17 cellular contexts compared by ENCODE assay signal in genomic region chr2:40400336-40400953, GRCh38. TPM values are rescaled to one million over a fixed set of nuclear protein-coding genes. Genes with fewer than 3 reads are reported as not detected.
DNase-seq lines count a peak whose midpoint lies in the region; ATAC-seq, FAIRE-seq and TF ChIP-seq lines count a peak whose summit lies in the region.
"Had no signal": no experiment of that assay in that cellular context is flagged by ENCODE, and none has a peak within 500 bp of the region (broad histone marks: within the 10 kb centered on the region; RNA-seq: fewer than 3 reads in every experiment).

No MANE protein-coding gene starts in this region.

- H3K27ac ChIP-seq in astrocyte (ENCODE audit: low read depth, low read length) = peak overlapping the region; percentile 71
- H3K27ac ChIP-seq in right cardiac atrium (ENCODE audit: low read length) = no peak overlapping the region
- H3K27ac ChIP-seq in colonic mucosa = no peak overlapping the region
- H3K27ac ChIP-seq in testis = no peak overlapping the region

- no peak for TF ChIP-seq POLR2A in H54 (IDR thresholded peaks at IDR 0.05; ENCODE audit: low read depth, low read length)
- TF ChIP-seq POLR2A in GM12891 (IDR thresholded peaks at IDR 0.05; ENCODE audit: low read depth, low read length) = no peak
- no peak for TF ChIP-seq POLR2A in testis (IDR thresholded peaks at IDR 0.05)

- peak overlapping the region; percentile 65 for H2AFZ ChIP-seq in astrocyte (ENCODE audit: low read depth, low read length)

- H3K27me3 Mint-ChIP-seq in astrocyte (ENCODE audit: low read depth, unreplicated experiment) = no peaks in the 10 kb centered on the region
- H3K27me3 Mint-ChIP-seq: activated CD4-positive, alpha-beta memory T cell treated with anti-CD3 and anti-CD28 coated beads, Interleukin-2, amount 10 ng/mL, durations not matched to agents 7 days and 5 days; progenitor cell of endocrine pancreas had no signal

- no peaks in the 10 kb centered on the region for H3K79me2 ChIP-seq in astrocyte (ENCODE audit: insufficient read depth, low read length)

- no peaks in the 10 kb centered on the region for H3K36me3 Mint-ChIP-seq in astrocyte (ENCODE audit: low read depth, unreplicated experiment)
- H3K36me3 Mint-ChIP-seq: mesothelial cell of epicardium had no signal

- ATAC-seq in right cardiac atrium (peak; percentile 31 to 46), GM18868 (IDR thresholded peaks at IDR 0.05; ENCODE audit: unreplicated experiment) (no peak)

- H3K4me2 ChIP-seq in astrocyte (ENCODE audit: low read length) = peak overlapping the region; percentile 24

- WGBS in right cardiac atrium = 7% methylated on average over 3 of the region's 3 CpGs
- WGBS in testis, 2 donors = 26 to 35% methylated on average over 3 of the region's 3 CpGs

- H3K27ac Mint-ChIP-seq in astrocyte (ENCODE audit: unreplicated experiment) = peak overlapping the region; percentile 90
- H3K27ac Mint-ChIP-seq: activated CD4-positive, alpha-beta memory T cell treated with anti-CD3 and anti-CD28 coated beads, Interleukin-2, amount 10 ng/mL, durations not matched to agents 7 days and 5 days; mesothelial cell of epicardium; progenitor cell of endocrine pancreas had no signal

- FAIRE-seq in H54 (lab: Jason Lieb, UNC) = peak; percentile 97
- peak; percentile 79 for FAIRE-seq in astrocyte (lab: Jason Lieb, UNC)
- FAIRE-seq in GM12891 (lab: Jason Lieb, UNC) = no peak
- FAIRE-seq: endometrium had no signal

- H3K27me3 ChIP-seq in astrocyte (ENCODE audit: insufficient read depth, low read length) (no peaks in the 10 kb centered on the region), right cardiac atrium (ENCODE audit: control insufficient read depth, insufficient read depth) (no peaks in the 10 kb centered on the region), colonic mucosa (no peaks in the 10 kb centered on the region), testis (no peaks in the 10 kb centered on the region)
- H3K27me3 ChIP-seq: tibial artery had no signal

- H3K36me3 ChIP-seq in astrocyte (ENCODE audit: insufficient read depth, low read length) = no peaks in the 10 kb centered on the region
- no peaks in the 10 kb centered on the region for H3K36me3 ChIP-seq in colonic mucosa
- H3K36me3 ChIP-seq in testis (ENCODE audit: low read depth, missing control alignments) = no peaks in the 10 kb centered on the region
- H3K36me3 ChIP-seq: tibial artery had no signal

- H4K20me1 ChIP-seq in astrocyte (ENCODE audit: insufficient read depth, low read length) = no peaks in the 10 kb centered on the region

- H3K4me1 Mint-ChIP-seq in astrocyte (ENCODE audit: low read depth, unreplicated experiment) = peaks cover 43% of the 10 kb centered on the region
- H3K4me1 Mint-ChIP-seq: activated CD4-positive, alpha-beta memory T cell treated with anti-CD3 and anti-CD28 coated beads, Interleukin-2, amount 10 ng/mL, durations not matched to agents 7 days and 5 days had no signal

- H3K4me3 Mint-ChIP-seq in astrocyte (ENCODE audit: unreplicated experiment) = no peak overlapping the region
- H3K4me3 Mint-ChIP-seq: activated CD4-positive, alpha-beta memory T cell treated with anti-CD3 and anti-CD28 coated beads, Interleukin-2, amount 10 ng/mL, durations not matched to agents 7 days and 5 days; mesothelial cell of epicardium had no signal

- peak overlapping the region; percentile 5 for H3K9ac ChIP-seq in astrocyte (ENCODE audit: low read length)
- no peak overlapping the region for H3K9ac ChIP-seq in colonic mucosa (ENCODE audit: low read depth in 2 of 2, low read length in 2 of 2)

- H3K4me1 ChIP-seq in astrocyte (ENCODE audit: insufficient read depth, low read length) (peaks cover 44% of the 10 kb centered on the region), right cardiac atrium (ENCODE audit: control insufficient read depth, insufficient read depth, low read length) (peaks cover 6% of the 10 kb centered on the region), colonic mucosa (no peaks in the 10 kb centered on the region), testis (peaks cover 4% of the 10 kb centered on the region)

- intact Hi-C loops in right cardiac atrium (cut with DNase I) = no loop called here
- intact Hi-C loops in colonic mucosa (cut with DNase I) = no loop called here
- intact Hi-C loops in testis (cut with DNase I; ENCODE audit: low total_unique reads) = no loop called here

- TF ChIP-seq CTCF in astrocyte (IDR thresholded peaks at IDR 0.05; ENCODE audit: insufficient read depth, low read depth, low read length) (no peak), colonic mucosa (IDR thresholded peaks at IDR 0.05) (no peak), testis (IDR thresholded peaks at IDR 0.05) (no peak)

- H3K4me3 ChIP-seq in astrocyte (ENCODE audit: insufficient read depth, low read depth, low read length) (no peak overlapping the region), right cardiac atrium (ENCODE audit: low read length) (no peak overlapping the region), colonic mucosa (no peak overlapping the region), testis (no peak overlapping the region)
- H3K4me3 ChIP-seq: tibial artery had no signal

- DNase-seq in A172 (ENCODE audit: low spot score) (peak; percentile 76), H54 (ENCODE audit: insufficient read length, low spot score) (no peak), astrocyte (ENCODE audit: low read depth) (no peak), right cardiac atrium (peak in 2 of 3 donors; percentile 25 to 28), colonic mucosa (no peak), GM12891 (ENCODE audit: insufficient read length, low spot score) (no peak), testis (no peak)
- DNase-seq: activated CD4-positive, alpha-beta memory T cell treated with anti-CD3 and anti-CD28 coated beads, Interleukin-2, amount 10 ng/mL, durations not matched to agents 7 days and 5 days; activated gamma-delta T cell; KG1; NCI-H1694; T1000; tibial artery had no signal

- no peaks in the 10 kb centered on the region for H3K9me3 ChIP-seq in astrocyte (ENCODE audit: insufficient read depth, low read depth, low read length)
- H3K9me3 ChIP-seq in right cardiac atrium (ENCODE audit: control insufficient read depth, low read length) = no peaks in the 10 kb centered on the region
- no peaks in the 10 kb centered on the region for H3K9me3 ChIP-seq in colonic mucosa
- no peaks in the 10 kb centered on the region for H3K9me3 ChIP-seq in testis
- H3K9me3 ChIP-seq: tibial artery had no signal

- no peaks in the 10 kb centered on the region for H3K9me3 Mint-ChIP-seq in astrocyte (ENCODE audit: unreplicated experiment)
- H3K9me3 Mint-ChIP-seq: activated CD4-positive, alpha-beta memory T cell treated with anti-CD3 and anti-CD28 coated beads, Interleukin-2, amount 10 ng/mL, durations not matched to agents 7 days and 5 days had no signal

TF ChIP-seq in GM12891, 5 proteins besides CTCF, POLR2A, EP300 and RAD21:
- TF ChIP-seq SPI1 (IDR thresholded peaks at IDR 0.05; ENCODE audit: low read depth, low read length) = no peak
- no peak for TF ChIP-seq POU2F2 (IDR thresholded peaks at IDR 0.05; ENCODE audit: low read depth, low read length)
- TF ChIP-seq TAF1 (IDR thresholded peaks at IDR 0.05; ENCODE audit: low read depth, low read length) = no peak
- TF ChIP-seq POLR2AphosphoS5 (IDR thresholded peaks at IDR 0.05; ENCODE audit: low read depth, low read length) = no peak
- TF ChIP-seq PAX5 (IDR thresholded peaks at IDR 0.05; ENCODE audit: insufficient read depth, low read length, severe bottlenecking) = no peak

RNA-seq across cellular contexts. Expression of gene SLC8A1, which starts 51.4 kb away (rescaled TPM):
- total RNA-seq in A172 (2014; rRNA removed; shearing (Covaris generic)) = 34.5 and 37.6 TPM in 2 replicates
- total RNA-seq in astrocyte = 33.5 and 34.8 TPM in 2 replicates
- total RNA-seq in right cardiac atrium = 100 to 1,000 TPM; 761 to 907 (median 821) TPM
- 41.8 TPM for polyA plus RNA-seq in right cardiac atrium
- total RNA-seq in colonic mucosa = 10 to 100 TPM in 1 of 2 donors, 1 to 10 TPM in 1; 4.1 to 25.5 TPM
- polyA plus RNA-seq in GM12891 (2012; ENCODE audit: low read depth, missing spikeins) = 0.03 TPM
- total RNA-seq in testis = 1 to 10 TPM; 1.4 to 3.2 TPM
- 3.6 TPM for polyA plus RNA-seq in testis (ENCODE audit: insufficient read depth, low read depth, low replicate concordance)

Comparison
In these comparisons a context has a peak if more than half of its experiments do, and no peak if none do; other contexts are left out.
1. DNase-seq: peak in A172 (single experiment) and right cardiac atrium (2 of 3); none in H54 (single experiment), astrocyte (single experiment), colonic mucosa (single experiment), GM12891 (single experiment) and testis (single experiment).
2. RNA of gene SLC8A1, which starts 51.4 kb away (total RNA-seq): 761 to 907 TPM in right cardiac atrium; 33.5 to 34.8 TPM in astrocyte, 34.5 to 37.6 TPM in A172, 4.1 to 25.5 TPM in colonic mucosa and 1.4 to 3.2 TPM in testis; every median in the first group is over 10 times any median in the second.